Comparison of ENCODE assay signal across 8 cellular contexts in genomic region chr15:75694241-75695182, GRCh38. TPM values are rescaled to one million over a fixed set of nuclear protein-coding genes. Genes with fewer than 3 reads are reported as not detected.
DNase-seq lines count a peak whose midpoint lies in the region; ATAC-seq and TF ChIP-seq lines count a peak whose summit lies in the region.

No MANE protein-coding gene starts in this region.

- H2BK5ac ChIP-seq in mesenchymal stem cell (ENCODE audit: low read depth, low read length, poor library complexity, severe bottlenecking) = peak overlapping the region; percentile 12

- H3K27ac ChIP-seq in endodermal cell (ENCODE audit: low read depth, low read length) (peak overlapping the region; percentile 41), mesenchymal stem cell (ENCODE audit: low read length, poor library complexity, severe bottlenecking) (peak overlapping the region; percentile 82), upper lobe of left lung (peak overlapping the region in 2 of 4 donors; percentile 61 to 77)

- H3K4me2 ChIP-seq in mesenchymal stem cell (ENCODE audit: low read length, poor library complexity, severe bottlenecking) = peak overlapping the region; percentile 39

- no peak overlapping the region for H2AK5ac ChIP-seq in mesenchymal stem cell (ENCODE audit: low read length, severe bottlenecking)

- H3K14ac ChIP-seq in mesenchymal stem cell (ENCODE audit: low read length in 2 of 2) = peak overlapping the region in 1 of 2 experiments; percentile 6

- DNase-seq in COR-L47 (lab: John Stamatoyannopoulos, UW) = peak; percentile 50
- peak; percentile 84 for DNase-seq in HPDE6-E6E7 (ENCODE audit: extremely low spot score)
- DNase-seq in RPMI7951 (ENCODE audit: low read depth) = peak; percentile 100
- peak; percentile 90 for DNase-seq in endodermal cell
- DNase-seq in mesenchymal stem cell = peak; percentile 96
- DNase-seq in upper lobe of left lung = peak in 1 of 2 donors; percentile 87
- DNase-seq in activated CD4-positive, alpha-beta T cell treated with anti-CD3 and anti-CD28 coated beads, Interleukin-2, amount 50 U/mL, for 1 hour = no peak

- H3K4me1 Mint-ChIP-seq in endodermal cell = peaks cover 19% of the 10 kb centered on the region

- 63 to 76% methylated on average over 14 to 20 of the region's 20 CpGs for WGBS in endodermal cell (ENCODE audit: insufficient coverage in 1 of 2, insufficient read length in 1 of 2), 2 experiments
- 25% methylated on average over 20 of the region's 20 CpGs for WGBS in mesenchymal stem cell
- 33 to 48% methylated on average over 11 to 20 of the region's 20 CpGs for WGBS in upper lobe of left lung, 2 donors

- peak overlapping the region in 1 of 2 experiments; percentile 79 for H2BK12ac ChIP-seq in mesenchymal stem cell (ENCODE audit: low read length in 2 of 2)

- peak; percentile 72 to 84 for ATAC-seq in upper lobe of left lung (ENCODE audit: low FRiP score in 2 of 2)
- ATAC-seq in GM19463 (IDR thresholded peaks at IDR 0.05; ENCODE audit: unreplicated experiment) = no peak

- no peak for TF ChIP-seq POLR2A in upper lobe of left lung (IDR thresholded peaks at IDR 0.05)

- peaks cover 3% of the 10 kb centered on the region for H3K27me3 Mint-ChIP-seq in endodermal cell (ENCODE audit: insufficient read depth)

- TF ChIP-seq CTCF in endodermal cell (conservative IDR thresholded peaks at IDR 0.05) (peak; percentile 68), upper lobe of left lung (IDR thresholded peaks at IDR 0.05) (peak in 1 of 6 experiments; percentile 18)

- H3K36me3 ChIP-seq in endodermal cell (ENCODE audit: control insufficient read depth, insufficient read depth, low read length) (no peaks in the 10 kb centered on the region), mesenchymal stem cell (ENCODE audit: control insufficient read depth in 1 of 2, insufficient read depth in 2 of 2, low read depth in 1 of 2, low read length in 2 of 2) (peaks cover 0 to 12% of the 10 kb centered on the region in 2 experiments), upper lobe of left lung (no peaks in the 10 kb centered on the region)

- H3K9me3 ChIP-seq in endodermal cell (ENCODE audit: control insufficient read depth, low read length) = no peaks in the 10 kb centered on the region
- H3K9me3 ChIP-seq in mesenchymal stem cell (ENCODE audit: control insufficient read depth, low read length) = no peaks in the 10 kb centered on the region
- no peaks in the 10 kb centered on the region for H3K9me3 ChIP-seq in upper lobe of left lung

- peak overlapping the region; percentile 32 to 91 for H3K4ac ChIP-seq in mesenchymal stem cell (ENCODE audit: low read depth in 1 of 2, low read length in 2 of 2)

- H2BK15ac ChIP-seq in mesenchymal stem cell (ENCODE audit: low read depth, poor library complexity, severe bottlenecking) = no peak overlapping the region

- H4K8ac ChIP-seq in mesenchymal stem cell (ENCODE audit: low read length) = peak overlapping the region; percentile 95

- no peak overlapping the region for H3K4me3 Mint-ChIP-seq in endodermal cell

- H3K9ac ChIP-seq in endodermal cell (ENCODE audit: extremely low read depth, low read length, poor library complexity, severe bottlenecking) (no peak overlapping the region), mesenchymal stem cell (ENCODE audit: low read length) (peak overlapping the region; percentile 87)

- H3K9me3 Mint-ChIP-seq in endodermal cell = no peaks in the 10 kb centered on the region

- no peak for TF ChIP-seq EP300 in upper lobe of left lung (IDR thresholded peaks at IDR 0.05)

- H3K79me1 ChIP-seq in mesenchymal stem cell (replicated peaks; ENCODE audit: low read length, poor library complexity, severe bottlenecking) = no peaks in the 10 kb centered on the region

- H3K4me1 ChIP-seq in endodermal cell (ENCODE audit: control insufficient read depth, insufficient read depth, low read length) = peaks cover 14% of the 10 kb centered on the region
- H3K4me1 ChIP-seq in mesenchymal stem cell (ENCODE audit: control insufficient read depth, insufficient read depth, low read depth, low read length) = peaks cover 38% of the 10 kb centered on the region
- peaks cover 23 to 51% (median 25%) of the 10 kb centered on the region in 4 donors for H3K4me1 ChIP-seq in upper lobe of left lung

- peak overlapping the region; percentile 70 for H3K27ac Mint-ChIP-seq in endodermal cell

- peak overlapping the region; percentile 78 for H2BK120ac ChIP-seq in mesenchymal stem cell (ENCODE audit: low read depth, low read length)

- H3K27me3 ChIP-seq in endodermal cell (ENCODE audit: control insufficient read depth, insufficient read depth, low read length, poor library complexity, severe bottlenecking) (no peaks in the 10 kb centered on the region), mesenchymal stem cell (ENCODE audit: control insufficient read depth in 1 of 2, insufficient read depth in 1 of 2, low read length in 2 of 2) (no peaks in the 10 kb centered on the region), upper lobe of left lung (no peaks in the 10 kb centered on the region)

- no peak overlapping the region for H3K23ac ChIP-seq in mesenchymal stem cell (ENCODE audit: low read length in 2 of 2)

- peak overlapping the region; percentile 64 to 85 for H3K18ac ChIP-seq in mesenchymal stem cell (ENCODE audit: low read depth in 1 of 2, low read length in 2 of 2)

- no peaks in the 10 kb centered on the region for H3K36me3 Mint-ChIP-seq in endodermal cell (ENCODE audit: low read depth)

- no peak overlapping the region for H2AFZ ChIP-seq in mesenchymal stem cell (ENCODE audit: low read depth, low read length)

- H3K4me3 ChIP-seq in endodermal cell (ENCODE audit: low read length) = no peak overlapping the region
- peak overlapping the region in 1 of 2 experiments; percentile 37 for H3K4me3 ChIP-seq in mesenchymal stem cell (ENCODE audit: insufficient read depth in 1 of 2, low read depth in 1 of 2, low read length in 2 of 2)
- H3K4me3 ChIP-seq in upper lobe of left lung = no peak overlapping the region

- peak overlapping the region; percentile 71 for H4K91ac ChIP-seq in mesenchymal stem cell (ENCODE audit: low read length)

RNA-seq across cellular contexts. Expression of gene CSPG4, which starts 18.1 kb away (rescaled TPM):
- total RNA-seq in RPMI7951 (2014; rRNA removed; shearing (Covaris generic)) = 31.4 and 52.5 TPM in 2 replicates
- total RNA-seq in endodermal cell = 1 to 10 TPM; 1.8 to 3.3 TPM
- polyA plus RNA-seq in endodermal cell (2013, experiment 1 of 2) = 3.4 TPM
- polyA plus RNA-seq in endodermal cell (2013, experiment 2 of 2) = 3.3 TPM
- 12.4 TPM for polyA plus RNA-seq in mesenchymal stem cell (2013, experiment 1 of 2)
- polyA plus RNA-seq in mesenchymal stem cell (2013, experiment 2 of 2) = 11.3 TPM
- total RNA-seq in upper lobe of left lung = 10 to 100 TPM in 5 of 6 donors, 1 to 10 TPM in 1; 8.5 to 38.3 (median 17.7) TPM

RNA-seq across cellular contexts. Expression of gene SNX33, which starts 46.8 kb away (rescaled TPM):
- total RNA-seq in RPMI7951 (2014; rRNA removed; shearing (Covaris generic)) = 7.1 and 8.1 TPM in 2 replicates
- total RNA-seq in endodermal cell (10 to 100 TPM; 18.9 to 23.2 TPM), upper lobe of left lung (10 to 100 TPM; 26.7 to 46.1 (median 31.7) TPM)
- 13.1 TPM for polyA plus RNA-seq in endodermal cell (2013, experiment 1 of 2)
- polyA plus RNA-seq in endodermal cell (2013, experiment 2 of 2) = 14.2 TPM
- 23.0 TPM for polyA plus RNA-seq in mesenchymal stem cell (2013, experiment 1 of 2)
- 22.6 TPM for polyA plus RNA-seq in mesenchymal stem cell (2013, experiment 2 of 2)

RNA-seq across cellular contexts. Expression of gene IMP3, which starts 54.5 kb away (rescaled TPM):
- total RNA-seq in RPMI7951 (2014; rRNA removed; shearing (Covaris generic)) = 127 and 153 TPM in 2 replicates
- total RNA-seq in endodermal cell = 10 to 100 TPM; 52.2 to 58.2 TPM
- 38.3 TPM for polyA plus RNA-seq in endodermal cell (2013, experiment 1 of 2)
- 34.4 TPM for polyA plus RNA-seq in endodermal cell (2013, experiment 2 of 2)
- polyA plus RNA-seq in mesenchymal stem cell (2013, experiment 1 of 2) = 49.0 TPM
- polyA plus RNA-seq in mesenchymal stem cell (2013, experiment 2 of 2) = 48.8 TPM
- total RNA-seq in upper lobe of left lung = 100 to 1,000 TPM in 1 of 6 donors, 10 to 100 TPM in 5; 64.3 to 183 (median 70.2) TPM
